Comparison of ENCODE assay signal across 15 cellular contexts in genomic region chr15:47586653-47587224, GRCh38.
A peak's percentile ranks its signal among the peaks of the same experiment; 100 is the strongest.
DNase-seq lines count a peak whose midpoint lies in the region; ATAC-seq and TF ChIP-seq lines count a peak whose summit lies in the region.
"Had no signal": no experiment of that assay in that cellular context is flagged by ENCODE, and none has a peak within 500 bp of the region (broad histone marks: within the 10 kb centered on the region; RNA-seq: fewer than 3 reads in every experiment).

No MANE protein-coding gene starts in this region.

- H3K4me3 ChIP-seq in SJCRH30 (no peak overlapping the region), osteoblast (ENCODE audit: insufficient read depth, low read length) (no peak overlapping the region)
- H3K4me3 ChIP-seq: body of pancreas, suprapubic skin had no signal

- H2AFZ ChIP-seq in osteoblast (ENCODE audit: low read length) = peak overlapping the region; percentile 35

- DNase-seq in DMS53 (lab: John Stamatoyannopoulos, UW) = peak; percentile 19
- DNase-seq in DMS53 treated with DMSO at 0.1 percent for 48 hours (lab: John Stamatoyannopoulos, UW; ENCODE audit: unreplicated experiment) = no peak
- DNase-seq in NCI-H1436 treated with DMSO at 0.1 percent for 48 hours (lab: John Stamatoyannopoulos, UW) = peak; percentile 91
- peak; percentile 44 to 62 for DNase-seq in SJCRH30
- peak; percentile 44 for DNase-seq in osteoblast (ENCODE audit: insufficient read length, low spot score, missing footprints)
- DNase-seq in GF-D8 (lab: John Stamatoyannopoulos, UW) = no peak
- DNase-seq: activated CD4-positive, alpha-beta T cell treated with anti-CD3 and anti-CD28 coated beads for 4 hours; HCEC 1CT; SW 1271 had no signal

- H3K4me2 ChIP-seq in osteoblast (ENCODE audit: insufficient read depth, low read length) = no peak overlapping the region

- no peak overlapping the region for H3K27ac ChIP-seq in SJCRH30
- no peak overlapping the region for H3K27ac ChIP-seq in osteoblast (ENCODE audit: low read depth, low read length)
- H3K27ac ChIP-seq: 22Rv1, body of pancreas, suprapubic skin had no signal

- no peaks in the 10 kb centered on the region for H3K79me2 ChIP-seq in osteoblast (ENCODE audit: insufficient read depth, low read length)

- ATAC-seq in HG03521 (IDR thresholded peaks at IDR 0.05; ENCODE audit: unreplicated experiment) = no peak
- ATAC-seq in GM21447 (IDR thresholded peaks at IDR 0.05; ENCODE audit: unreplicated experiment) = no peak
- ATAC-seq: activated T-helper 17 cell treated with anti-CD3 and anti-CD28 coated beads, Interleukin-2, amount 50 U/mL, for 72 hours; body of pancreas had no signal

- no peaks in the 10 kb centered on the region for H3K36me3 ChIP-seq in SJCRH30
- H3K36me3 ChIP-seq in osteoblast (ENCODE audit: insufficient read depth, low read length) = no peaks in the 10 kb centered on the region
- H3K36me3 ChIP-seq: suprapubic skin had no signal

- no peaks in the 10 kb centered on the region for H3K27me3 ChIP-seq in SJCRH30
- no peaks in the 10 kb centered on the region for H3K27me3 ChIP-seq in osteoblast (ENCODE audit: insufficient read depth, low read length)
- H3K27me3 ChIP-seq: body of pancreas, suprapubic skin had no signal

- H4K20me1 ChIP-seq in osteoblast (ENCODE audit: insufficient read depth, low read length) = no peaks in the 10 kb centered on the region

- H3K4me1 ChIP-seq in SJCRH30 = no peaks in the 10 kb centered on the region
- H3K4me1 ChIP-seq in osteoblast (ENCODE audit: insufficient read depth, low read length) = peaks cover 20% of the 10 kb centered on the region
- H3K4me1 ChIP-seq: body of pancreas, suprapubic skin had no signal

- no peak for TF ChIP-seq CTCF in osteoblast (IDR thresholded peaks at IDR 0.05; ENCODE audit: extremely low read depth, low read depth, low read length)

- H3K9me3 ChIP-seq in SJCRH30 (replicated peaks) (no peaks in the 10 kb centered on the region), osteoblast (ENCODE audit: low read depth, low read length) (no peaks in the 10 kb centered on the region)
- H3K9me3 ChIP-seq: body of pancreas, suprapubic skin had no signal

Comparison
In these comparisons a context has a peak if more than half of its experiments do, and no peak if none do; other contexts are left out.
1. DNase-seq: peak in DMS53 (single experiment), NCI-H1436 treated with DMSO at 0.1 percent for 48 hours (single experiment), SJCRH30 (2 of 2) and osteoblast (single experiment); none in DMS53 treated with DMSO at 0.1 percent for 48 hours (single experiment) and GF-D8 (single experiment).